24 cellular contexts compared by ENCODE assay signal in the genomic region with DNA sequence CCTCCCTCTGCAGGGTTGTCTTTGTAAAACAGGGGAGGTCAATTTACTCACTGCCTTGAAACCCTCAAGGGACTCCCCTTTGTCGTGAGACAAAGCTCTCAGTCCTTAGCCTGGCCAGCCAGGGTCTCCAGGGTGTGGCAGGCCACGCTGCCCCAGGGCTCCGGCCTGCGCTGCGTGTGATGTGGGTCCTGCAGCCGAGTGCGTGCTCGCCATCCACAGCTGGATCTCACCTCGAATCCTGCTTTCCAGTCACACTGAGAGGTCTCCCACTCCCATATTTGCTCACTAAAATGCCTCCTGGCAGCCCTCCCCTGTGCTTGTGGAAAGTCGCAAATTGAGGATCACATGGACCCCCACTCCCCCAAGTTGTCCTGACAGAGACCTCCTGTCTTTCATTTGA. TPM values are rescaled to one million over a fixed set of nuclear protein-coding genes. Genes with fewer than 3 reads are reported as not detected.
DNase-seq lines count a peak whose midpoint lies in the region; ATAC-seq and TF ChIP-seq lines count a peak whose summit lies in the region.
"Had no signal": no experiment of that assay in that cellular context is flagged by ENCODE, and none has a peak within 500 bp of the region (broad histone marks: within the 10 kb centered on the region; RNA-seq: fewer than 3 reads in every experiment).

No MANE protein-coding gene starts in this region.

- no peaks in the 10 kb centered on the region for H3K9me3 Mint-ChIP-seq in activated T-cell treated with anti-CD3 and anti-CD28 coated beads, Interleukin-2, amount 50 U/mL, for 72 hours
- H3K9me3 Mint-ChIP-seq: activated T-helper 17 cell treated with anti-CD3 and anti-CD28 coated beads, Interleukin-2, amount 50 U/mL, for 72 hours; T-cell had no signal

- H3K4me3 Mint-ChIP-seq in activated T-cell treated with anti-CD3 and anti-CD28 coated beads, Interleukin-2, amount 50 U/mL, for 72 hours = no peak overlapping the region
- no peak overlapping the region for H3K4me3 Mint-ChIP-seq in T-helper 17 cell
- H3K4me3 Mint-ChIP-seq: activated T-helper 17 cell treated with anti-CD3 and anti-CD28 coated beads, Interleukin-2, amount 50 U/mL, for 72 hours; T-cell had no signal

- H3K36me3 ChIP-seq in suprapubic skin (peaks cover 41% of the 10 kb centered on the region), sigmoid colon (peaks cover 18 to 45% (median 21%) of the 10 kb centered on the region in 4 donors), ascending aorta (peaks cover 31 to 42% of the 10 kb centered on the region in 2 donors)

- H3K27ac ChIP-seq in suprapubic skin = no peak overlapping the region
- H3K27ac ChIP-seq in sigmoid colon = no peak overlapping the region
- no peak overlapping the region for H3K27ac ChIP-seq in ascending aorta
- H3K27ac ChIP-seq: body of pancreas, esophagus muscularis mucosa, SJSA1 had no signal

- TF ChIP-seq POLR2A in suprapubic skin (IDR thresholded peaks at IDR 0.05) = no peak
- TF ChIP-seq POLR2A in sigmoid colon (IDR thresholded peaks at IDR 0.05) = no peak

- no peak overlapping the region for H3K27ac Mint-ChIP-seq in activated T-cell treated with anti-CD3 and anti-CD28 coated beads, Interleukin-2, amount 50 U/mL, for 72 hours
- H3K27ac Mint-ChIP-seq in T-helper 17 cell = peak overlapping the region; percentile 57
- H3K27ac Mint-ChIP-seq: activated T-helper 17 cell treated with anti-CD3 and anti-CD28 coated beads, Interleukin-2, amount 50 U/mL, for 72 hours had no signal

- no peaks in the 10 kb centered on the region for H3K36me3 Mint-ChIP-seq in activated T-cell treated with anti-CD3 and anti-CD28 coated beads, Interleukin-2, amount 50 U/mL, for 72 hours (ENCODE audit: insufficient read depth in 2 of 2)
- no peaks in the 10 kb centered on the region for H3K36me3 Mint-ChIP-seq in T-helper 17 cell (ENCODE audit: low read depth)

- WGBS in suprapubic skin = 82% methylated on average over 10 of the region's 10 CpGs
- WGBS in sigmoid colon, 2 donors = 89 to 92% methylated on average over 10 of the region's 10 CpGs

- peak; percentile 23 for DNase-seq in activated T-cell treated with anti-CD3 and anti-CD28 coated beads, Interleukin-2, amount 50 U/mL, for 1 hour
- DNase-seq in activated T-cell treated with anti-CD3 and anti-CD28 coated beads, Interleukin-2, amount 50 U/mL, for 72 hours = no peak
- DNase-seq in T-helper 17 cell (no peak), left lobe of liver (ENCODE audit: low spot score) (peak; percentile 45), suprapubic skin (ENCODE audit: low spot score in 2 of 2) (peak; percentile 54 to 72), sigmoid colon (no peak), ascending aorta (ENCODE audit: low spot score in 2 of 2) (no peak), dedifferentiated amniotic fluid mesenchymal stem cell (ENCODE audit: extremely low spot score) (no peak)
- DNase-seq: body of pancreas, DMS53, foreskin melanocyte, GF-D8, GOT3, mucosa of descending colon, NCI-H1048, NCI-H187 had no signal

- no peaks in the 10 kb centered on the region for H3K27me3 ChIP-seq in suprapubic skin
- H3K27me3 ChIP-seq in sigmoid colon = no peaks in the 10 kb centered on the region
- no peaks in the 10 kb centered on the region for H3K27me3 ChIP-seq in ascending aorta
- H3K27me3 ChIP-seq: body of pancreas, esophagus muscularis mucosa, hepatocyte, SJSA1 had no signal

- H3K27me3 Mint-ChIP-seq in activated T-cell treated with anti-CD3 and anti-CD28 coated beads, Interleukin-2, amount 50 U/mL, for 72 hours (ENCODE audit: low read depth) = no peaks in the 10 kb centered on the region
- H3K27me3 Mint-ChIP-seq in T-helper 17 cell = no peaks in the 10 kb centered on the region
- H3K27me3 Mint-ChIP-seq: activated T-helper 17 cell treated with anti-CD3 and anti-CD28 coated beads, Interleukin-2, amount 50 U/mL, for 72 hours; progenitor cell of endocrine pancreas; T-cell had no signal

- intact Hi-C loops in sigmoid colon (cut with DNase I) (loop anchor here (10.0 kb wide), 1 partner anchor 91 kb away; a partner anchor contains a TSS), ascending aorta (cut with DNase I) (no loop called here)

- H3K9me3 ChIP-seq in T-helper 17 cell (ENCODE audit: control insufficient read depth, low read length, poor library complexity, severe bottlenecking) (no peaks in the 10 kb centered on the region), suprapubic skin (no peaks in the 10 kb centered on the region), sigmoid colon (no peaks in the 10 kb centered on the region), ascending aorta (no peaks in the 10 kb centered on the region)
- H3K9me3 ChIP-seq: A549, body of pancreas, esophagus muscularis mucosa, mucosa of descending colon, SJSA1 had no signal

- TF ChIP-seq CTCF in suprapubic skin (IDR thresholded peaks at IDR 0.05) = no peak
- no peak for TF ChIP-seq CTCF in sigmoid colon (IDR thresholded peaks at IDR 0.05)
- no peak for TF ChIP-seq CTCF in ascending aorta (IDR thresholded peaks at IDR 0.05)

- H3K4me1 ChIP-seq in suprapubic skin (no peaks in the 10 kb centered on the region), sigmoid colon (peaks cover 0 to 8% (median 0%) of the 10 kb centered on the region in 4 donors), ascending aorta (no peaks in the 10 kb centered on the region)
- H3K4me1 ChIP-seq: body of pancreas had no signal

- peaks cover 6% of the 10 kb centered on the region for H3K4me1 Mint-ChIP-seq in activated T-cell treated with anti-CD3 and anti-CD28 coated beads, Interleukin-2, amount 50 U/mL, for 72 hours (ENCODE audit: low read depth)
- peaks cover 8% of the 10 kb centered on the region for H3K4me1 Mint-ChIP-seq in T-helper 17 cell
- H3K4me1 Mint-ChIP-seq: activated T-helper 17 cell treated with anti-CD3 and anti-CD28 coated beads, Interleukin-2, amount 50 U/mL, for 72 hours had no signal

- no peak overlapping the region for H3K4me3 ChIP-seq in suprapubic skin
- H3K4me3 ChIP-seq in sigmoid colon = no peak overlapping the region
- H3K4me3 ChIP-seq in ascending aorta = no peak overlapping the region
- H3K4me3 ChIP-seq: A549, body of pancreas, esophagus muscularis mucosa, hepatocyte, mucosa of descending colon, SJSA1 had no signal

- no peak for ATAC-seq in activated T-cell treated with anti-CD3 and anti-CD28 coated beads, Interleukin-2, amount 50 U/mL, for 72 hours (replicated peaks in 1 of 2)
- ATAC-seq in T-helper 17 cell (no peak), left lobe of liver (no peak)
- ATAC-seq: A549; activated T-helper 17 cell treated with anti-CD3 and anti-CD28 coated beads, Interleukin-2, amount 50 U/mL, for 72 hours; body of pancreas; mucosa of descending colon; T-cell had no signal

- TF ChIP-seq EP300 in suprapubic skin (IDR thresholded peaks at IDR 0.05) (no peak), sigmoid colon (IDR thresholded peaks at IDR 0.05) (no peak)

RNA-seq across cellular contexts. Expression of a gene that starts 10.0 kb away (rescaled TPM):
- total RNA-seq in activated T-cell treated with anti-CD3 and anti-CD28 coated beads, Interleukin-2, amount 50 U/mL, for 72 hours = under 1 TPM; 0.35 to 0.84 TPM
- total RNA-seq in T-helper 17 cell (1 to 10 TPM in 1 of 2 donors, under 1 TPM in 1; 0.44 to 1.3 TPM), left lobe of liver (0.40 TPM), suprapubic skin (not detected), sigmoid colon (not detected), ascending aorta (not detected)
- under 1 TPM in 1 of 3 donors, not detected in 2; 0.10 TPM for polyA plus RNA-seq in sigmoid colon
- total RNA-seq: hepatocyte, RPMI7951, SJSA1 had no signal
- polyA plus RNA-seq: hepatocyte had no signal

RNA-seq across cellular contexts. Expression of a gene that starts 49.5 kb away (rescaled TPM):
- 10 to 100 TPM; 27.7 to 33.6 TPM for total RNA-seq in activated T-cell treated with anti-CD3 and anti-CD28 coated beads, Interleukin-2, amount 50 U/mL, for 72 hours
- total RNA-seq in T-helper 17 cell (10 to 100 TPM; 35.0 to 35.6 TPM), left lobe of liver (7.8 TPM), suprapubic skin (10 to 100 TPM; 16.7 to 38.8 (median 33.6) TPM), sigmoid colon (10 to 100 TPM; 16.4 to 28.5 (median 21.5) TPM), ascending aorta (17.3 TPM)
- polyA plus RNA-seq in sigmoid colon = 10 to 100 TPM in 1 of 3 donors, 1 to 10 TPM in 2; 2.8 to 11.0 (median 3.0) TPM

Comparison
In these comparisons a context has a peak if more than half of its experiments do, and no peak if none do; other contexts are left out.
1. DNase-seq: peak in activated T-cell treated with anti-CD3 and anti-CD28 coated beads, Interleukin-2, amount 50 U/mL, for 1 hour (single experiment), left lobe of liver (single experiment) and suprapubic skin (2 of 2); none in activated T-cell treated with anti-CD3 and anti-CD28 coated beads, Interleukin-2, amount 50 U/mL, for 72 hours (0 of 2), T-helper 17 cell (0 of 3), sigmoid colon (single experiment), ascending aorta (0 of 2) and dedifferentiated amniotic fluid mesenchymal stem cell (single experiment).